Comparison of ENCODE assay signal across 1 cellular context in genomic region chr9:76866689-76867088, GRCh38.
TF ChIP-seq lines count a peak whose summit lies in the region.

No MANE protein-coding gene starts in this region.

TF ChIP-seq in GM23338, 12 proteins besides CTCF, POLR2A, EP300 and RAD21 (continued from another document):
- TF ChIP-seq ZNF462 (CRISPR knock-in tag; IDR thresholded peaks at IDR 0.05): no peak
TF ChIP-seq in GM23338: peak in this region for 0.
